In genomic region chr1:100376890-100377289, GRCh38 we compare ENCODE assay signal across 1 cellular context.
TF ChIP-seq lines count a peak whose summit lies in the region.

No MANE protein-coding gene starts in this region.

TF ChIP-seq in GM12878, 131 proteins besides CTCF, POLR2A, EP300 and RAD21:
- TF ChIP-seq RUNX3 (IDR thresholded peaks at IDR 0.05; ENCODE audit: low read length) = peak; percentile 52
- peak; percentile 51 for TF ChIP-seq EED (IDR thresholded peaks at IDR 0.05; ENCODE audit: low read depth)
- 0 out of 2 replicates have a peak, but pooled peaks have one; percentile 14 for TF ChIP-seq MTA3 (IDR thresholded peaks at IDR 0.05; ENCODE audit: borderline replicate concordance, low read length)
